19 cellular contexts compared by ENCODE assay signal in genomic region chr3:177446160-177446559, GRCh38.
DNase-seq lines count a peak whose midpoint lies in the region; ATAC-seq and TF ChIP-seq lines count a peak whose summit lies in the region.
"Had no signal": no experiment of that assay in that cellular context is flagged by ENCODE, and none has a peak within 500 bp of the region (broad histone marks: within the 10 kb centered on the region; RNA-seq: fewer than 3 reads in every experiment).

No MANE protein-coding gene starts in this region.

- no peak overlapping the region for H3K4me3 ChIP-seq in hepatocyte
- no peak overlapping the region for H3K4me3 ChIP-seq in foreskin fibroblast (ENCODE audit: low read depth in 1 of 2, low read length in 2 of 2)
- H3K4me3 ChIP-seq in CD4-positive, alpha-beta memory T cell (ENCODE audit: low read length in 2 of 2), result no peak overlapping the region
- H3K4me3 ChIP-seq: MG63, ovary, SK-N-MC had no signal

- H3K27me3 Mint-ChIP-seq in neural crest cell (ENCODE audit: low read depth), result no peaks in the 10 kb centered on the region
- H3K27me3 Mint-ChIP-seq in CD4-positive, alpha-beta memory T cell, result no peaks in the 10 kb centered on the region
- H3K27me3 Mint-ChIP-seq: memory B cell; stimulated activated naive CD8-positive, alpha-beta T cell treated with anti-CD3 and anti-CD28 coated beads, Interleukin-15, amount 100 ng/mL, for 72 hours had no signal

- ATAC-seq in HG03521 (IDR thresholded peaks at IDR 0.05; ENCODE audit: unreplicated experiment), result no peak
- ATAC-seq: activated naive CD4-positive, alpha-beta T cell treated with anti-CD3 and anti-CD28 coated beads, Interleukin-2, amount 50 U/mL, for 72 hours; stimulated activated naive CD8-positive, alpha-beta T cell treated with anti-CD3 and anti-CD28 coated beads, Interleukin-15, amount 100 ng/mL, for 72 hours had no signal

- no peaks in the 10 kb centered on the region for H3K9me2 ChIP-seq in hepatocyte (replicated peaks; ENCODE audit: insufficient read depth)

- no peaks in the 10 kb centered on the region for H3K9me3 Mint-ChIP-seq in neural crest cell
- H3K9me3 Mint-ChIP-seq in CD4-positive, alpha-beta memory T cell, result no peaks in the 10 kb centered on the region
- H3K9me3 Mint-ChIP-seq: memory B cell; stimulated activated naive CD8-positive, alpha-beta T cell treated with anti-CD3 and anti-CD28 coated beads, Interleukin-15, amount 100 ng/mL, for 72 hours had no signal

- H3K4me1 Mint-ChIP-seq in neural crest cell, result peaks cover 37% of the 10 kb centered on the region
- H3K4me1 Mint-ChIP-seq in CD4-positive, alpha-beta memory T cell, result peaks cover 16 to 26% (median 20%) of the 10 kb centered on the region in 4 donors

- CTCF ChIA-PET in CD4-positive, alpha-beta memory T cell (lab: Charles Lee; ENCODE audit: partially characterized antibody), result no interaction called here

- peak overlapping the region; percentile 98 for H3K27ac Mint-ChIP-seq in neural crest cell (ENCODE audit: unreplicated experiment)
- H3K27ac Mint-ChIP-seq in CD4-positive, alpha-beta memory T cell, result peak overlapping the region in 1 of 7 donors; percentile 57
- H3K27ac Mint-ChIP-seq: activated naive CD4-positive, alpha-beta T cell treated with anti-CD3 and anti-CD28 coated beads, Interleukin-2, amount 50 U/mL, for 72 hours; memory B cell; stimulated activated naive CD8-positive, alpha-beta T cell treated with anti-CD3 and anti-CD28 coated beads, Interleukin-15, amount 100 ng/mL, for 72 hours had no signal

- peak overlapping the region; percentile 78 for H3K27ac ChIP-seq in hepatocyte
- H3K27ac ChIP-seq in CD4-positive, alpha-beta memory T cell (ENCODE audit: low read depth, low read length), result no peak overlapping the region
- H3K27ac ChIP-seq: brain microvascular endothelial cell, ovary, SK-N-MC had no signal

- peaks cover 13% of the 10 kb centered on the region for H3K4me1 ChIP-seq in hepatocyte (ENCODE audit: insufficient read depth)
- H3K4me1 ChIP-seq in CD4-positive, alpha-beta memory T cell (ENCODE audit: insufficient read depth, low read length), result peaks cover 23% of the 10 kb centered on the region

- H3K9me3 ChIP-seq in hepatocyte (ENCODE audit: low read depth), result no peaks in the 10 kb centered on the region
- no peaks in the 10 kb centered on the region for H3K9me3 ChIP-seq in CD4-positive, alpha-beta memory T cell (ENCODE audit: control insufficient read depth in 1 of 2, low read length in 2 of 2)
- H3K9me3 ChIP-seq: Caco-2, MG63, ovary had no signal

- H2AFZ ChIP-seq in hepatocyte, result peak overlapping the region; percentile 12

- H4K20me1 ChIP-seq in hepatocyte (ENCODE audit: insufficient read depth, poor library complexity, severe bottlenecking), result no peaks in the 10 kb centered on the region

- peak overlapping the region; percentile 25 for H3K4me2 ChIP-seq in hepatocyte

- H3K36me3 ChIP-seq in hepatocyte (replicated peaks; ENCODE audit: insufficient read depth, low read depth), result no peaks in the 10 kb centered on the region
- no peaks in the 10 kb centered on the region for H3K36me3 ChIP-seq in CD4-positive, alpha-beta memory T cell (ENCODE audit: insufficient read depth, low read length)
- H3K36me3 ChIP-seq: brain microvascular endothelial cell, MG63, ovary had no signal

- 70% methylated on average over 6 of the region's 6 CpGs for WGBS in hepatocyte (ENCODE audit: low lambda C conversion rate, missing lambda C conversion rate)

- POLR2A ChIA-PET in CD4-positive, alpha-beta memory T cell (lab: Charles Lee; ENCODE audit: partially characterized antibody), result interaction anchor here (2.1 kb wide), 1 partner anchor 86 kb away, joined by 8 read pairs; no protein-coding TSS in a partner anchor

- no peaks in the 10 kb centered on the region for H3K27me3 ChIP-seq in hepatocyte
- no peaks in the 10 kb centered on the region for H3K27me3 ChIP-seq in CD4-positive, alpha-beta memory T cell (ENCODE audit: insufficient read depth, low read length)
- H3K27me3 ChIP-seq: brain microvascular endothelial cell, MG63, ovary had no signal

- DNase-seq in Ammon's horn (ENCODE audit: low spot score) (peak; percentile 42), NCI-H69 (lab: John Stamatoyannopoulos, UW) (peak; percentile 82), hepatocyte (ENCODE audit: low spot score) (no peak), neural crest cell (ENCODE audit: low read depth, low spot score) (no peak), foreskin fibroblast (no peak)
- no peak for DNase-seq in CD4-positive, alpha-beta memory T cell
- DNase-seq in activated CD4-positive, alpha-beta T cell treated with anti-CD3 and anti-CD28 coated beads for 4 hours, result no peak
- DNase-seq: activated CD4-positive, alpha-beta T cell treated with anti-CD3 and anti-CD28 coated beads, Interleukin-2, amount 50 U/mL, for 1 hour; brain microvascular endothelial cell; Caco-2; effector CD8-positive, alpha-beta T cell; MG63; NK-92 treated with Interleukin-12 subunit alpha and Interleukin-12 subunit beta, amount 100 ng/mL, for 24 hours; ovary; stimulated activated naive CD8-positive, alpha-beta T cell treated with anti-CD3 and anti-CD28 coated beads, Interleukin-15, amount 100 ng/mL, for 72 hours had no signal

- H3K79me2 ChIP-seq in hepatocyte, result no peaks in the 10 kb centered on the region

- intact Hi-C loops in CD4-positive, alpha-beta memory T cell (cut with micrococcal nuclease), result no loop called here

- TF ChIP-seq CTCF in hepatocyte (IDR thresholded peaks at IDR 0.05; ENCODE audit: poor library complexity) (no peak), neural crest cell (conservative IDR thresholded peaks at IDR 0.05) (no peak), foreskin fibroblast (IDR thresholded peaks at IDR 0.05; ENCODE audit: low read depth, low read length) (no peak)

- H3K4me3 Mint-ChIP-seq in neural crest cell, result peak overlapping the region; percentile 36
- H3K4me3 Mint-ChIP-seq in CD4-positive, alpha-beta memory T cell, result no peak overlapping the region
- H3K4me3 Mint-ChIP-seq: memory B cell; stimulated activated naive CD8-positive, alpha-beta T cell treated with anti-CD3 and anti-CD28 coated beads, Interleukin-15, amount 100 ng/mL, for 72 hours had no signal

- H3K36me3 Mint-ChIP-seq in neural crest cell (ENCODE audit: low read depth), result no peaks in the 10 kb centered on the region
- no peaks in the 10 kb centered on the region for H3K36me3 Mint-ChIP-seq in CD4-positive, alpha-beta memory T cell
- H3K36me3 Mint-ChIP-seq: activated naive CD4-positive, alpha-beta T cell treated with anti-CD3 and anti-CD28 coated beads, Interleukin-2, amount 50 U/mL, for 72 hours; memory B cell had no signal

Comparison
In these comparisons a context has a peak if more than half of its experiments do, and no peak if none do; other contexts are left out.
1. DNase-seq: peak in Ammon's horn (single experiment) and NCI-H69 (single experiment); none in hepatocyte (single experiment), neural crest cell (single experiment), foreskin fibroblast (0 of 2), CD4-positive, alpha-beta memory T cell (0 of 5) and activated CD4-positive, alpha-beta T cell treated with anti-CD3 and anti-CD28 coated beads for 4 hours (0 of 2).